ENCODE assay signal across 1 cellular context in the genomic region with DNA sequence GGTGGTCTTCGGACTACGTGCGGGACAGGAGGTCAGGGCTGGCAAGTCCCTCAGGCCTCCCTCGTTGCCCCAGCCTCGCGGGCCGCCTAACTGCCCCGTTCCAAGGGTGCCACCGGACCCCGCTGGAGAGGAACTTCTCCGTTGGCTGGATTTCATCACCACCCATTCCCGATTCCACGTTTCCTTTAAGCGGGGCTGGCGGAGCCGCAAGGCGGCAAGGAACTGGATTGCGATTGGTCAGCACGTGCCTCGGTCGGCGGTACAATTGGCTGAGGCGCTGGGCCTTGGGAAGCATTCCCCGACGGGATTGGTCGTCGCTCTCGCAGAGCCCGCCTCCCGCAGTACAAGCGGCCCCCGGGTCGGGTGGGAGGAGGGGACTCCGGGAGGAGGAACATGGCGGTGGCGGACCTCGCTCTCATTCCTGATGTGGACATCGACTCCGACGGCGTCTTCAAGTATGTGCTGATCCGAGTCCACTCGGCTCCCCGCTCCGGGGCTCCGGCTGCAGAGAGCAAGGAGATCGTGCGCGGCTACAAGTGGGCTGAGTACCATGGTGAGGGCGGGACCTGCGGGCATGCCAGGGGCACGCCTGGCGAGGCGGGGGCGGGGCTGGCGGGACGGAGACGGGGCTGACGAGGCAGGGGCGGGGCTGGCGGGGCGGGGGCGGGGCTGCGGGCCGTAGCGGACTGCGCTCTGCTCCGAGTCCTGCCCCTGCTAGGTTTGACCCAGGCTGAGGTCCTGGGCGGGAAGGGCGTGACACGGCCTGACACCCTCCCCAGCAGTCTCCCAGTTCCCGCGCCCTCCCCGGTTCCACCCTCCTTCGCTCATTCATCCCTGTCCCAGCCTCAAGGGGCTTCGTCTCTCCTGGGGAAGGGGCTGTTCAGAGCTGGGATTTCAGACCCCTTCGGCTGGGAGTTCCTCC.
A peak's percentile ranks its signal among the peaks of the same experiment; 100 is the strongest.
TF ChIP-seq lines count a peak whose summit lies in the region.

A gene (plus strand): TSS at position 372 of the 922 bp plus-strand sequence. CDS start 22 bp downstream, at position 394.

TF ChIP-seq in K562, 482 proteins besides CTCF, POLR2A, EP300 and RAD21 (continued from another document and continues in another):
- TF ChIP-seq, protein P1, sequence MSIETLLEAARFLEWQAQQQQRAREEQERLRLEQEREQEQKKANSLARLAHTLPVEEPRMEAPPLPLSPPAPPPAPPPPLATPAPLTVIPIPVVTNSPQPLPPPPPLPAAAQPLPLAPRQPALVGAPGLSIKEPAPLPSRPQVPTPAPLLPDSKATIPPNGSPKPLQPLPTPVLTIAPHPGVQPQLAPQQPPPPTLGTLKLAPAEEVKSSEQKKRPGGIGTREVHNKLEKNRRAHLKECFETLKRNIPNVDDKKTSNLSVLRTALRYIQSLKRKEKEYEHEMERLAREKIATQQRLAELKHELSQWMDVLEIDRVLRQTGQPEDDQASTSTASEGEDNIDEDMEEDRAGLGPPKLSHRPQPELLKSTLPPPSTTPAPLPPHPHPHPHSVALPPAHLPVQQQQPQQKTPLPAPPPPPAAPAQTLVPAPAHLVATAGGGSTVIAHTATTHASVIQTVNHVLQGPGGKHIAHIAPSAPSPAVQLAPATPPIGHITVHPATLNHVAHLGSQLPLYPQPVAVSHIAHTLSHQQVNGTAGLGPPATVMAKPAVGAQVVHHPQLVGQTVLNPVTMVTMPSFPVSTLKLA (conservative IDR thresholded peaks at IDR 0.05): peak; percentile 87 to 93
- TF ChIP-seq BRF1 (IDR thresholded peaks at IDR 0.05; ENCODE audit: borderline replicate concordance, extremely low read depth, insufficient read length) (no peak), NR4A1 (CRISPR knock-in tag; IDR thresholded peaks at IDR 0.05) (no peak), NR4A1 (tag; IDR thresholded peaks at IDR 0.05) (no peak), TAF9B (IDR thresholded peaks at IDR 0.05; ENCODE audit: partially characterized antibody) (no peak), NR2C2 (CRISPR knock-in tag; IDR thresholded peaks at IDR 0.05) (no peak), NR2C2 (tag; IDR thresholded peaks at IDR 0.05) (no peak; the same call in 1 of the 2 replicates), NRF1 (conservative IDR thresholded peaks at IDR 0.05 in 1 of 2, IDR thresholded peaks at IDR 0.05 in 1 of 2) (peak in 1 of 2 experiments; percentile 58; a peak in 2 of 4 replicates), ZNF274 (IDR thresholded peaks at IDR 0.05; ENCODE audit: borderline replicate concordance, low read depth, low read length) (no peak), CHD2 (IDR thresholded peaks at IDR 0.05; ENCODE audit: low read depth, low read length) (peak; percentile 91), BHLHE40 (IDR thresholded peaks at IDR 0.05; ENCODE audit: low read length) (peak; percentile 92), ZNF707 (CRISPR knock-in tag; conservative IDR thresholded peaks at IDR 0.05) (no peak), RBM25 (IDR thresholded peaks at IDR 0.05; ENCODE audit: low read depth, low read length, severe bottlenecking) (no peak), ZNF75A (CRISPR knock-in tag; IDR thresholded peaks at IDR 0.05) (no peak), DIDO1 (tag; IDR thresholded peaks at IDR 0.05; ENCODE audit: low read depth) (no peak), RBBP5 (IDR thresholded peaks at IDR 0.05; ENCODE audit: borderline replicate concordance, insufficient read depth, low read length, poor library complexity, severe bottlenecking) (peak; percentile 35), TARDBP (IDR thresholded peaks at IDR 0.05) (no peak), RBM22 (IDR thresholded peaks at IDR 0.05; ENCODE audit: low read depth, low read length, poor library complexity, severe bottlenecking) (no peak), ZNF57 (CRISPR knock-in tag; IDR thresholded peaks at IDR 0.05) (no peak), POLR2AphosphoS5 (IDR thresholded peaks at IDR 0.05; ENCODE audit: control insufficient read depth, insufficient read depth, low read depth, low read length) (peak; percentile 88; the same call in 1 of the 2 replicates), ZNF12 (CRISPR knock-in tag; IDR thresholded peaks at IDR 0.05) (no peak), ZC3H11A (IDR thresholded peaks at IDR 0.05; ENCODE audit: low read depth, low read length) (no peak), IRF2 (CRISPR knock-in tag; IDR thresholded peaks at IDR 0.05) (no peak), ZNF561 (CRISPR knock-in tag; conservative IDR thresholded peaks at IDR 0.05) (no peak), MTF1 (CRISPR knock-in tag; IDR thresholded peaks at IDR 0.05; ENCODE audit: borderline replicate concordance) (no peak), XRCC4 (IDR thresholded peaks at IDR 0.05; ENCODE audit: extremely low read depth, insufficient read depth, insufficient read length) (no peak), ZNF124 (CRISPR knock-in tag; IDR thresholded peaks at IDR 0.05) (no peak), CBFA2T3 (IDR thresholded peaks at IDR 0.05) (no peak), SMAD1 (IDR thresholded peaks at IDR 0.05; ENCODE audit: low read depth, low read length, partially characterized antibody) (no peak)
- TF ChIP-seq, protein P2, sequence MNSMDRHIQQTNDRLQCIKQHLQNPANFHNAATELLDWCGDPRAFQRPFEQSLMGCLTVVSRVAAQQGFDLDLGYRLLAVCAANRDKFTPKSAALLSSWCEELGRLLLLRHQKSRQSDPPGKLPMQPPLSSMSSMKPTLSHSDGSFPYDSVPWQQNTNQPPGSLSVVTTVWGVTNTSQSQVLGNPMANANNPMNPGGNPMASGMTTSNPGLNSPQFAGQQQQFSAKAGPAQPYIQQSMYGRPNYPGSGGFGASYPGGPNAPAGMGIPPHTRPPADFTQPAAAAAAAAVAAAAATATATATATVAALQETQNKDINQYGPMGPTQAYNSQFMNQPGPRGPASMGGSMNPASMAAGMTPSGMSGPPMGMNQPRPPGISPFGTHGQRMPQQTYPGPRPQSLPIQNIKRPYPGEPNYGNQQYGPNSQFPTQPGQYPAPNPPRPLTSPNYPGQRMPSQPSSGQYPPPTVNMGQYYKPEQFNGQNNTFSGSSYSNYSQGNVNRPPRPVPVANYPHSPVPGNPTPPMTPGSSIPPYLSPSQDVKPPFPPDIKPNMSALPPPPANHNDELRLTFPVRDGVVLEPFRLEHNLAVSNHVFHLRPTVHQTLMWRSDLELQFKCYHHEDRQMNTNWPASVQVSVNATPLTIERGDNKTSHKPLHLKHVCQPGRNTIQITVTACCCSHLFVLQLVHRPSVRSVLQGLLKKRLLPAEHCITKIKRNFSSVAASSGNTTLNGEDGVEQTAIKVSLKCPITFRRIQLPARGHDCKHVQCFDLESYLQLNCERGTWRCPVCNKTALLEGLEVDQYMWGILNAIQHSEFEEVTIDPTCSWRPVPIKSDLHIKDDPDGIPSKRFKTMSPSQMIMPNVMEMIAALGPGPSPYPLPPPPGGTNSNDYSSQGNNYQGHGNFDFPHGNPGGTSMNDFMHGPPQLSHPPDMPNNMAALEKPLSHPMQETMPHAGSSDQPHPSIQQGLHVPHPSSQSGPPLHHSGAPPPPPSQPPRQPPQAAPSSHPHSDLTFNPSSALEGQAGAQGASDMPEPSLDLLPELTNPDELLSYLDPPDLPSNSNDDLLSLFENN (IDR thresholded peaks at IDR 0.05; ENCODE audit: low read depth in 2 of 2, low read length in 2 of 2): no peak; a peak in 1 of 4 replicates
- TF ChIP-seq, protein P3, sequence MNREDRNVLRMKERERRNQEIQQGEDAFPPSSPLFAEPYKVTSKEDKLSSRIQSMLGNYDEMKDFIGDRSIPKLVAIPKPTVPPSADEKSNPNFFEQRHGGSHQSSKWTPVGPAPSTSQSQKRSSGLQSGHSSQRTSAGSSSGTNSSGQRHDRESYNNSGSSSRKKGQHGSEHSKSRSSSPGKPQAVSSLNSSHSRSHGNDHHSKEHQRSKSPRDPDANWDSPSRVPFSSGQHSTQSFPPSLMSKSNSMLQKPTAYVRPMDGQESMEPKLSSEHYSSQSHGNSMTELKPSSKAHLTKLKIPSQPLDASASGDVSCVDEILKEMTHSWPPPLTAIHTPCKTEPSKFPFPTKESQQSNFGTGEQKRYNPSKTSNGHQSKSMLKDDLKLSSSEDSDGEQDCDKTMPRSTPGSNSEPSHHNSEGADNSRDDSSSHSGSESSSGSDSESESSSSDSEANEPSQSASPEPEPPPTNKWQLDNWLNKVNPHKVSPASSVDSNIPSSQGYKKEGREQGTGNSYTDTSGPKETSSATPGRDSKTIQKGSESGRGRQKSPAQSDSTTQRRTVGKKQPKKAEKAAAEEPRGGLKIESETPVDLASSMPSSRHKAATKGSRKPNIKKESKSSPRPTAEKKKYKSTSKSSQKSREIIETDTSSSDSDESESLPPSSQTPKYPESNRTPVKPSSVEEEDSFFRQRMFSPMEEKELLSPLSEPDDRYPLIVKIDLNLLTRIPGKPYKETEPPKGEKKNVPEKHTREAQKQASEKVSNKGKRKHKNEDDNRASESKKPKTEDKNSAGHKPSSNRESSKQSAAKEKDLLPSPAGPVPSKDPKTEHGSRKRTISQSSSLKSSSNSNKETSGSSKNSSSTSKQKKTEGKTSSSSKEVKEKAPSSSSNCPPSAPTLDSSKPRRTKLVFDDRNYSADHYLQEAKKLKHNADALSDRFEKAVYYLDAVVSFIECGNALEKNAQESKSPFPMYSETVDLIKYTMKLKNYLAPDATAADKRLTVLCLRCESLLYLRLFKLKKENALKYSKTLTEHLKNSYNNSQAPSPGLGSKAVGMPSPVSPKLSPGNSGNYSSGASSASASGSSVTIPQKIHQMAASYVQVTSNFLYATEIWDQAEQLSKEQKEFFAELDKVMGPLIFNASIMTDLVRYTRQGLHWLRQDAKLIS (CRISPR knock-in tag; IDR thresholded peaks at IDR 0.05): peak; percentile 55; the same call in 1 of the 2 replicates
- TF ChIP-seq, protein P4, sequence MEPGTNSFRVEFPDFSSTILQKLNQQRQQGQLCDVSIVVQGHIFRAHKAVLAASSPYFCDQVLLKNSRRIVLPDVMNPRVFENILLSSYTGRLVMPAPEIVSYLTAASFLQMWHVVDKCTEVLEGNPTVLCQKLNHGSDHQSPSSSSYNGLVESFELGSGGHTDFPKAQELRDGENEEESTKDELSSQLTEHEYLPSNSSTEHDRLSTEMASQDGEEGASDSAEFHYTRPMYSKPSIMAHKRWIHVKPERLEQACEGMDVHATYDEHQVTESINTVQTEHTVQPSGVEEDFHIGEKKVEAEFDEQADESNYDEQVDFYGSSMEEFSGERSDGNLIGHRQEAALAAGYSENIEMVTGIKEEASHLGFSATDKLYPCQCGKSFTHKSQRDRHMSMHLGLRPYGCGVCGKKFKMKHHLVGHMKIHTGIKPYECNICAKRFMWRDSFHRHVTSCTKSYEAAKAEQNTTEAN (CRISPR knock-in tag; IDR thresholded peaks at IDR 0.05): 0 out of 2 replicates have a peak, but pooled peaks have one; percentile 15
- TF ChIP-seq, protein P5, sequence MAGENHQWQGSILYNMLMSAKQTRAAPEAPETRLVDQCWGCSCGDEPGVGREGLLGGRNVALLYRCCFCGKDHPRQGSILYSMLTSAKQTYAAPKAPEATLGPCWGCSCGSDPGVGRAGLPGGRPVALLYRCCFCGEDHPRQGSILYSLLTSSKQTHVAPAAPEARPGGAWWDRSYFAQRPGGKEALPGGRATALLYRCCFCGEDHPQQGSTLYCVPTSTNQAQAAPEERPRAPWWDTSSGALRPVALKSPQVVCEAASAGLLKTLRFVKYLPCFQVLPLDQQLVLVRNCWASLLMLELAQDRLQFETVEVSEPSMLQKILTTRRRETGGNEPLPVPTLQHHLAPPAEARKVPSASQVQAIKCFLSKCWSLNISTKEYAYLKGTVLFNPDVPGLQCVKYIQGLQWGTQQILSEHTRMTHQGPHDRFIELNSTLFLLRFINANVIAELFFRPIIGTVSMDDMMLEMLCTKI (IDR thresholded peaks at IDR 0.05; ENCODE audit: partially characterized antibody): no peak
- TF ChIP-seq, protein P6, sequence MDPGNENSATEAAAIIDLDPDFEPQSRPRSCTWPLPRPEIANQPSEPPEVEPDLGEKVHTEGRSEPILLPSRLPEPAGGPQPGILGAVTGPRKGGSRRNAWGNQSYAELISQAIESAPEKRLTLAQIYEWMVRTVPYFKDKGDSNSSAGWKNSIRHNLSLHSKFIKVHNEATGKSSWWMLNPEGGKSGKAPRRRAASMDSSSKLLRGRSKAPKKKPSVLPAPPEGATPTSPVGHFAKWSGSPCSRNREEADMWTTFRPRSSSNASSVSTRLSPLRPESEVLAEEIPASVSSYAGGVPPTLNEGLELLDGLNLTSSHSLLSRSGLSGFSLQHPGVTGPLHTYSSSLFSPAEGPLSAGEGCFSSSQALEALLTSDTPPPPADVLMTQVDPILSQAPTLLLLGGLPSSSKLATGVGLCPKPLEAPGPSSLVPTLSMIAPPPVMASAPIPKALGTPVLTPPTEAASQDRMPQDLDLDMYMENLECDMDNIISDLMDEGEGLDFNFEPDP (CRISPR knock-in tag; IDR thresholded peaks at IDR 0.05): no peak
- TF ChIP-seq, protein P7, sequence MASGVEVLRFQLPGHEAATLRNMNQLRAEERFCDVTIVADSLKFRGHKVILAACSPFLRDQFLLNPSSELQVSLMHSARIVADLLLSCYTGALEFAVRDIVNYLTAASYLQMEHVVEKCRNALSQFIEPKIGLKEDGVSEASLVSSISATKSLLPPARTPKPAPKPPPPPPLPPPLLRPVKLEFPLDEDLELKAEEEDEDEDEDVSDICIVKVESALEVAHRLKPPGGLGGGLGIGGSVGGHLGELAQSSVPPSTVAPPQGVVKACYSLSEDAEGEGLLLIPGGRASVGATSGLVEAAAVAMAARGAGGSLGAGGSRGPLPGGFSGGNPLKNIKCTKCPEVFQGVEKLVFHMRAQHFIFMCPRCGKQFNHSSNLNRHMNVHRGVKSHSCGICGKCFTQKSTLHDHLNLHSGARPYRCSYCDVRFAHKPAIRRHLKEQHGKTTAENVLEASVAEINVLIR (CRISPR knock-in tag; IDR thresholded peaks at IDR 0.05): peak; percentile 32; the same call in 1 of the 2 replicates
- TF ChIP-seq, protein P8, sequence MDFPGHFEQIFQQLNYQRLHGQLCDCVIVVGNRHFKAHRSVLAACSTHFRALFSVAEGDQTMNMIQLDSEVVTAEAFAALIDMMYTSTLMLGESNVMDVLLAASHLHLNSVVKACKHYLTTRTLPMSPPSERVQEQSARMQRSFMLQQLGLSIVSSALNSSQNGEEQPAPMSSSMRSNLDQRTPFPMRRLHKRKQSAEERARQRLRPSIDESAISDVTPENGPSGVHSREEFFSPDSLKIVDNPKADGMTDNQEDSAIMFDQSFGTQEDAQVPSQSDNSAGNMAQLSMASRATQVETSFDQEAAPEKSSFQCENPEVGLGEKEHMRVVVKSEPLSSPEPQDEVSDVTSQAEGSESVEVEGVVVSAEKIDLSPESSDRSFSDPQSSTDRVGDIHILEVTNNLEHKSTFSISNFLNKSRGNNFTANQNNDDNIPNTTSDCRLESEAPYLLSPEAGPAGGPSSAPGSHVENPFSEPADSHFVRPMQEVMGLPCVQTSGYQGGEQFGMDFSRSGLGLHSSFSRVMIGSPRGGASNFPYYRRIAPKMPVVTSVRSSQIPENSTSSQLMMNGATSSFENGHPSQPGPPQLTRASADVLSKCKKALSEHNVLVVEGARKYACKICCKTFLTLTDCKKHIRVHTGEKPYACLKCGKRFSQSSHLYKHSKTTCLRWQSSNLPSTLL (IDR thresholded peaks at IDR 0.05): no peak
